In genomic region chr6:7910654-7911344, GRCh38 we compare ENCODE assay signal across 1 cellular context.
TF ChIP-seq lines count a peak whose summit lies in the region.

TXNDC5 (minus strand) TSS chr6:7910788; CDS start chr6:7910776, 12 bp downstream.

TF ChIP-seq in WTC11, 78 proteins besides CTCF, POLR2A, EP300 and RAD21 (continued from another document):
- TF ChIP-seq ATF2 (CRISPR knock-in tag; IDR thresholded peaks at IDR 0.05; ENCODE audit: borderline replicate concordance, low read depth), result no peak
- TF ChIP-seq NFE2L1 (CRISPR knock-in tag; IDR thresholded peaks at IDR 0.05), result no peak
